In the genomic region with DNA sequence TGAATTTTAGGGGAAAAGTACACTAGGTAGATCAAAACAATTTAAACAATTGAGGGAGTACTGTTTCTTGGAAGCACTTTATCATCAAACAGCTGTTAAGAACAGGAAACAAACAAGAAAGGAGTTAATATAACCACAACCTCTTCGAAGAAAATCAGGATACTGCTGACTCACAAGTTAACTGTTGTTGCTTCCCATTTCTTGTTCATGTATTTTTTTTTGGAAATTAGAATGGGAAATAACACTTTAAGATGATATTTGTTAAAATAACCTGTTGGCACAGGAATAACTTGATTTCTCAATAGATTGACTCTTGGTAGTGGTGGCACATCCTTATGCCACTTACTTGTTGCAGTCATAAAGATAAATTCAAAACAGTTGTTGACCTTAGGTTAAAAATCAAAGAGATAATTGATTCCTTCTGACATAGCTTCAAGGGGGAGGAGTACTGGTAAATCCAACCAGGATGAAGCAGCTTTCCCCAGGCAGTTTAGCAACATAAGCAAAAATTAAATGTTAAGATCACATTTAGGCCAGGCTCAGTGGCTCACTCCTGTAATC, we compare ENCODE assay signal across 9 cellular contexts. TPM values are rescaled to one million over a fixed set of nuclear protein-coding genes. Genes with fewer than 3 reads are reported as not detected.
DNase-seq lines count a peak whose midpoint lies in the region; ATAC-seq and TF ChIP-seq lines count a peak whose summit lies in the region.
"Had no signal": no experiment of that assay in that cellular context is flagged by ENCODE, and none has a peak within 500 bp of the region (broad histone marks: within the 10 kb centered on the region; RNA-seq: fewer than 3 reads in every experiment).

No MANE protein-coding gene starts in this region.

- no peak for TF ChIP-seq POLR2A in uterus (IDR thresholded peaks at IDR 0.05)

- peak overlapping the region; percentile 70 for H3K27ac Mint-ChIP-seq in activated CD4-positive, alpha-beta memory T cell treated with anti-CD3 and anti-CD28 coated beads, Interleukin-2, amount 10 ng/mL, durations not matched to agents 7 days and 5 days
- H3K27ac Mint-ChIP-seq in immature natural killer cell = peak overlapping the region in 4 of 6 donors; percentile 41 to 66 (median 60)

- TF ChIP-seq CTCF in right atrium auricular region (IDR thresholded peaks at IDR 0.05) = no peak
- no peak for TF ChIP-seq CTCF in heart right ventricle (IDR thresholded peaks at IDR 0.05)
- no peak for TF ChIP-seq CTCF in uterus (IDR thresholded peaks at IDR 0.05)

- peaks cover 50% of the 10 kb centered on the region for H3K4me1 Mint-ChIP-seq in activated CD4-positive, alpha-beta memory T cell treated with anti-CD3 and anti-CD28 coated beads, Interleukin-2, amount 10 ng/mL, durations not matched to agents 7 days and 5 days
- H3K4me1 Mint-ChIP-seq in immature natural killer cell = peaks cover 45 to 76% of the 10 kb centered on the region in 2 donors

- H3K9me3 ChIP-seq in right atrium auricular region (no peaks in the 10 kb centered on the region), heart right ventricle (no peaks in the 10 kb centered on the region), uterus (no peaks in the 10 kb centered on the region)

- H3K36me3 Mint-ChIP-seq in activated CD4-positive, alpha-beta memory T cell treated with anti-CD3 and anti-CD28 coated beads, Interleukin-2, amount 10 ng/mL, durations not matched to agents 7 days and 5 days (ENCODE audit: low read depth) = peaks cover 48% of the 10 kb centered on the region
- peaks cover 0 to 14% (median 0%) of the 10 kb centered on the region in 3 donors for H3K36me3 Mint-ChIP-seq in immature natural killer cell

- H3K27ac ChIP-seq in right atrium auricular region (peak overlapping the region; percentile 18 to 27), heart right ventricle (peak overlapping the region in 5 of 10 donors; percentile 4 to 99 (median 17)), uterus (peak overlapping the region; percentile 7 to 22)

- peaks cover 0 to 44% of the 10 kb centered on the region in 2 donors for H3K4me1 ChIP-seq in right atrium auricular region
- peaks cover 0 to 55% (median 38%) of the 10 kb centered on the region in 9 donors for H3K4me1 ChIP-seq in heart right ventricle
- H3K4me1 ChIP-seq in uterus = peaks cover 0 to 9% of the 10 kb centered on the region in 2 donors

- DNase-seq in right atrium auricular region (ENCODE audit: low spot score) (no peak), heart right ventricle (no peak), immature natural killer cell (no peak), uterus (no peak), H7 (no peak), SW 1271 (lab: John Stamatoyannopoulos, UW) (no peak)
- no peak for DNase-seq in activated CD4-positive, alpha-beta memory T cell treated with anti-CD3 and anti-CD28 coated beads, Interleukin-2, amount 10 ng/mL, durations not matched to agents 7 days and 5 days
- DNase-seq: activated effector memory CD4-positive, alpha-beta T cell treated with anti-CD3 and anti-CD28 coated beads, Interleukin-2, amount 50 U/mL, for 16 hours had no signal

- H3K9me3 Mint-ChIP-seq in activated CD4-positive, alpha-beta memory T cell treated with anti-CD3 and anti-CD28 coated beads, Interleukin-2, amount 10 ng/mL, durations not matched to agents 7 days and 5 days = no peaks in the 10 kb centered on the region
- H3K9me3 Mint-ChIP-seq in immature natural killer cell = no peaks in the 10 kb centered on the region

- POLR2A ChIA-PET in activated CD4-positive, alpha-beta memory T cell treated with anti-CD3 and anti-CD28 coated beads, Interleukin-2, amount 10 ng/mL, durations not matched to agents 7 days and 5 days (lab: Charles Lee) = interaction anchor here (0.6 to 2.6 kb wide), 7 partner anchors 13 to 754 kb away, joined by 3 to 17 read pairs (median 3); partner anchors contain the start of gene GTF2A2

- H3K4me3 ChIP-seq in right atrium auricular region (no peak overlapping the region), heart right ventricle (peak overlapping the region in 1 of 10 donors; percentile 95), uterus (no peak overlapping the region), H7 (ENCODE audit: insufficient read depth, low read depth, low read length) (no peak overlapping the region)

- 16 to 37% methylated on average over 1 of the region's 1 CpG for WGBS in heart right ventricle, 2 donors

- no peak for ATAC-seq in heart right ventricle
- no peak for ATAC-seq in HG02678 (IDR thresholded peaks at IDR 0.05; ENCODE audit: unreplicated experiment)

- CTCF ChIA-PET in activated CD4-positive, alpha-beta memory T cell treated with anti-CD3 and anti-CD28 coated beads, Interleukin-2, amount 10 ng/mL, durations not matched to agents 7 days and 5 days (lab: Charles Lee) = no interaction called here

- intact Hi-C loops in heart right ventricle (cut with DNase I) (loop anchor here in 1 of 10 donors (10.0 kb wide), 1 partner anchor 759 kb away; no protein-coding TSS in a partner anchor), uterus (cut with DNase I; ENCODE audit: low total_unique reads) (no loop called here)

- no peaks in the 10 kb centered on the region for H3K27me3 Mint-ChIP-seq in activated CD4-positive, alpha-beta memory T cell treated with anti-CD3 and anti-CD28 coated beads, Interleukin-2, amount 10 ng/mL, durations not matched to agents 7 days and 5 days
- peaks cover 1 to 15% (median 6%) of the 10 kb centered on the region in 3 donors for H3K27me3 Mint-ChIP-seq in immature natural killer cell (ENCODE audit: low read depth in 3 of 3)

- H3K27me3 ChIP-seq in right atrium auricular region = no peaks in the 10 kb centered on the region
- H3K27me3 ChIP-seq in heart right ventricle = no peaks in the 10 kb centered on the region
- no peaks in the 10 kb centered on the region for H3K27me3 ChIP-seq in uterus
- peaks cover 5% of the 10 kb centered on the region; the same call in 1 of the 2 replicates for H3K27me3 ChIP-seq in H7 (ENCODE audit: control insufficient read depth, insufficient read depth, low read length)

- peak overlapping the region; percentile 37 for H3K4me3 Mint-ChIP-seq in activated CD4-positive, alpha-beta memory T cell treated with anti-CD3 and anti-CD28 coated beads, Interleukin-2, amount 10 ng/mL, durations not matched to agents 7 days and 5 days
- peak overlapping the region; percentile 3 to 53 (median 34) for H3K4me3 Mint-ChIP-seq in immature natural killer cell

- H3K36me3 ChIP-seq in right atrium auricular region = peaks cover 14% of the 10 kb centered on the region
- H3K36me3 ChIP-seq in heart right ventricle = peaks cover 0 to 42% (median 12%) of the 10 kb centered on the region in 9 donors
- no peaks in the 10 kb centered on the region for H3K36me3 ChIP-seq in uterus
- H3K36me3 ChIP-seq in H7 (replicated peaks; ENCODE audit: control insufficient read depth, insufficient read depth, low read length) = peaks cover 5% of the 10 kb centered on the region

RNA-seq across cellular contexts. Expression of gene BNIP2, which starts 3.3 kb away (rescaled TPM):
- total RNA-seq in right atrium auricular region (100 to 1,000 TPM in 1 of 2 donors, 10 to 100 TPM in 1; 93.7 to 148 TPM), heart right ventricle (10 to 100 TPM; 65.2 to 96.6 (median 80.2) TPM), uterus (100 to 1,000 TPM in 3 of 4 donors, 10 to 100 TPM in 1; 82.1 to 138 (median 112) TPM)
- polyA plus RNA-seq in heart right ventricle (10 to 100 TPM; 28.3 to 29.2 TPM), immature natural killer cell (100 to 1,000 TPM in 2 of 3 donors, 10 to 100 TPM in 1; 89.5 to 144 (median 127) TPM)
- 10 to 100 TPM; 83.3 to 84.5 TPM for total RNA-seq in activated CD4-positive, alpha-beta memory T cell treated with anti-CD3 and anti-CD28 coated beads, Interleukin-2, amount 10 ng/mL, durations not matched to agents 7 days and 5 days
- total RNA-seq in H7 (2014; rRNA removed; shearing (Covaris generic)) = 28.9 and 30.6 TPM in 2 replicates

RNA-seq across cellular contexts. Expression of gene GTF2A2, which starts 28.5 kb away (rescaled TPM):
- total RNA-seq in right atrium auricular region = 10 to 100 TPM; 35.9 to 74.8 TPM
- total RNA-seq in heart right ventricle = 100 to 1,000 TPM; 121 to 150 (median 129) TPM
- 100 to 1,000 TPM in 1 of 2 donors, 10 to 100 TPM in 1; 56.9 to 120 TPM for polyA plus RNA-seq in heart right ventricle
- total RNA-seq in activated CD4-positive, alpha-beta memory T cell treated with anti-CD3 and anti-CD28 coated beads, Interleukin-2, amount 10 ng/mL, durations not matched to agents 7 days and 5 days = 100 to 1,000 TPM; 113 to 117 TPM
- 100 to 1,000 TPM; 128 to 211 (median 144) TPM for polyA plus RNA-seq in immature natural killer cell
- total RNA-seq in uterus = 10 to 100 TPM; 15.9 to 78.9 (median 49.5) TPM
- total RNA-seq in H7 (2014; rRNA removed; shearing (Covaris generic)) = 36.4 and 63.4 TPM in 2 replicates
